ENCODE assay signal across 11 cellular contexts in the genomic region with DNA sequence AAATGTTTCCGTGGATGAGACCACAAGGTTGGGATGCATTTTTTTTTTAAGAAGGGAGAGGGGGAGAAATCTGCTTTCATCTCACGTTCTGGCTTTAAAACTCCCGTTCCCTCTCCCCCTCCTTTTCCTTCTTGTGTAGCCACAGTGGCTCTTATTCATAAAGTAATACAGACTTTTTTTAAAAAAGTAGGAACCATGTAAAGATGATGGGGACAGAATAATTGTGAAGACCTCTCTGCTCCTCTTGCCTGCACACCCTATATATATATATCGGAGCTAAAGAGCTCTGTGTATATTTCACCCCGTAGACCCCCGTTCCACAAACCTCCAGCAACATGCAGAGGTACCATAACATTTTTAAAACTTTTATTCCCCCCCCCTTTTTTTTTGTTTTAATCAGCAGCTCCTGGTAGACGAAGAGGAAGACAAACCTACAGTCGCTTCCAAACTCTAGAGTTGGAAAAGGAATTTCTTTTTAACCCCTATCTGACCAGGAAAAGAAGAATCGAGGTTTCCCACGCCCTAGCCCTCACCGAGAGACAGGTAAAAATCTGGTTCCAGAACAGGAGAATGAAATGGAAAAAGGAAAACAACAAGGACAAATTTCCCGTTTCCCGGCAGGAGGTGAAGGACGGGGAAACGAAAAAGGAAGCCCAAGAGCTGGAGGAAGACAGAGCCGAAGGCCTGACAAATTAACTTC. TPM values are rescaled to one million over a fixed set of nuclear protein-coding genes. Genes with fewer than 3 reads are reported as not detected.
DNase-seq lines count a peak whose midpoint lies in the region; ATAC-seq and TF ChIP-seq lines count a peak whose summit lies in the region.
"Had no signal": no experiment of that assay in that cellular context is flagged by ENCODE, and none has a peak within 500 bp of the region (broad histone marks: within the 10 kb centered on the region; RNA-seq: fewer than 3 reads in every experiment).

No MANE protein-coding gene starts in this region.

- peaks cover 35% of the 10 kb centered on the region for H3K4me1 Mint-ChIP-seq in CD8-positive, alpha-beta T cell (ENCODE audit: low read depth)

- in situ Hi-C loops in gastrocnemius medialis (cut with MboI; ENCODE audit: low sequenced_read_pairs in 4 of 4), result loop anchor here in 3 of 4 donors (25.0 kb wide), 2 partner anchors 681 to 1031 kb away; no protein-coding TSS in a partner anchor

- no peak overlapping the region for H3K4me3 ChIP-seq in CD8-positive, alpha-beta T cell (ENCODE audit: low read depth, low read length)
- H3K4me3 ChIP-seq in fibroblast of mammary gland (ENCODE audit: control insufficient read depth, low read depth, low read length) (peak overlapping the region; percentile 71), gastrocnemius medialis (peak overlapping the region; percentile 60 to 68 (median 66))

- peak overlapping the region; percentile 66 for H3K4me3 Mint-ChIP-seq in CD8-positive, alpha-beta T cell

- H3K4me1 ChIP-seq in CD8-positive, alpha-beta T cell (ENCODE audit: insufficient read depth, low read length), result peaks cover 29% of the 10 kb centered on the region
- peaks cover 9 to 15% of the 10 kb centered on the region in 2 donors for H3K4me1 ChIP-seq in gastrocnemius medialis

- TF ChIP-seq CTCF in CD8-positive, alpha-beta T cell (IDR thresholded peaks at IDR 0.05), result no peak
- TF ChIP-seq CTCF in RWPE1 (conservative IDR thresholded peaks at IDR 0.05; ENCODE audit: low read depth), result no peak
- TF ChIP-seq CTCF in fibroblast of mammary gland (conservative IDR thresholded peaks at IDR 0.05; ENCODE audit: control insufficient read depth, insufficient read depth, low read depth, low read length), result no peak
- TF ChIP-seq CTCF in gastrocnemius medialis (IDR thresholded peaks at IDR 0.05 in 4 of 5, conservative IDR thresholded peaks at IDR 0.05 in 1 of 5), result no peak

- intact Hi-C loops in CD8-positive, alpha-beta T cell (cut with DNase I, micrococcal nuclease), result no loop called here
- intact Hi-C loops in gastrocnemius medialis (cut with DNase I; ENCODE audit: low total_unique reads) (loop anchor here (2.0 to 5.0 kb wide), 2 partner anchors 58 to 129 kb away; a partner anchor contains a TSS), left colon (cut with DNase I, micrococcal nuclease) (no loop called here)

- peaks cover 83% of the 10 kb centered on the region for H3K27me3 ChIP-seq in CD8-positive, alpha-beta T cell (ENCODE audit: insufficient read depth, low read length)
- peaks cover 0 to 54% (median 28%) of the 10 kb centered on the region in 3 donors for H3K27me3 ChIP-seq in gastrocnemius medialis

- H3K27ac Mint-ChIP-seq in CD8-positive, alpha-beta T cell, result no peak overlapping the region

- POLR2A ChIA-PET in CD8-positive, alpha-beta T cell (lab: Charles Lee), result interaction anchor here (0.6 to 0.8 kb wide), 3 partner anchors 29 to 688 kb away, joined by 3 to 5 read pairs (median 3); no protein-coding TSS in a partner anchor
- POLR2A ChIA-PET in RWPE1 (lab: Yijun Ruan, JAX; ENCODE audit: low non-redundant PET), result no interaction called here

- peaks cover 3% of the 10 kb centered on the region for H3K9me3 Mint-ChIP-seq in CD8-positive, alpha-beta T cell

- no peak for DNase-seq in CD8-positive, alpha-beta T cell
- DNase-seq in RWPE1 (ENCODE audit: low spot score), result no peak
- DNase-seq in fibroblast of mammary gland (ENCODE audit: low read depth), result no peak
- no peak for DNase-seq in gastrocnemius medialis
- DNase-seq in NCI-H1092 (lab: John Stamatoyannopoulos, UW), result no peak
- DNase-seq in left colon, result no peak
- DNase-seq: midbrain, NCI-H2227 treated with DMSO at 0.1 percent for 48 hours had no signal

- peaks cover 78% of the 10 kb centered on the region for H3K27me3 Mint-ChIP-seq in CD8-positive, alpha-beta T cell (ENCODE audit: low read depth)

- CTCF ChIA-PET in CD8-positive, alpha-beta T cell (lab: Charles Lee), result interaction anchor here (0.7 to 3.7 kb wide), 12 partner anchors 9 to 1017 kb away, joined by 3 to 23 read pairs (median 4); no protein-coding TSS in a partner anchor
- CTCF ChIA-PET in RWPE1 (lab: Yijun Ruan, JAX), result interaction anchor here (0.5 to 2.0 kb wide), 6 partner anchors 10 to 821 kb away, joined by 3 to 10 read pairs (median 4); no protein-coding TSS in a partner anchor

- no peaks in the 10 kb centered on the region for H3K36me3 Mint-ChIP-seq in CD8-positive, alpha-beta T cell

- TF ChIP-seq POLR2A in gastrocnemius medialis (IDR thresholded peaks at IDR 0.05) (no peak), GM18505 (IDR thresholded peaks at IDR 0.05; ENCODE audit: borderline replicate concordance, extremely low read depth, insufficient read depth, insufficient read length) (no peak)

- H3K27ac ChIP-seq in CD8-positive, alpha-beta T cell (ENCODE audit: low read depth, low read length), result no peak overlapping the region
- H3K27ac ChIP-seq in RWPE1, result peak overlapping the region; percentile 93
- peak overlapping the region; percentile 83 to 95 (median 86) for H3K27ac ChIP-seq in gastrocnemius medialis
- H3K27ac ChIP-seq: HL-60 had no signal

- no peak for ATAC-seq in CD8-positive, alpha-beta T cell
- ATAC-seq in gastrocnemius medialis, result no peak
- no peak for ATAC-seq in GM18505 (IDR thresholded peaks at IDR 0.05; ENCODE audit: unreplicated experiment)
- ATAC-seq in HG02852 (IDR thresholded peaks at IDR 0.05; ENCODE audit: unreplicated experiment), result no peak
- ATAC-seq in left colon, result no peak

- no peaks in the 10 kb centered on the region for H3K36me3 ChIP-seq in CD8-positive, alpha-beta T cell (ENCODE audit: insufficient read depth, low read length)
- no peaks in the 10 kb centered on the region for H3K36me3 ChIP-seq in gastrocnemius medialis

- H3K9me3 ChIP-seq in CD8-positive, alpha-beta T cell (ENCODE audit: low read length), result no peaks in the 10 kb centered on the region
- no peaks in the 10 kb centered on the region for H3K9me3 ChIP-seq in gastrocnemius medialis

RNA-seq across cellular contexts. Expression of a gene that starts 1.6 kb away (rescaled TPM):
- total RNA-seq in CD8-positive, alpha-beta T cell, result not detected
- total RNA-seq in gastrocnemius medialis, result 10 to 100 TPM in 1 of 4 donors, 1 to 10 TPM in 3; 4.0 to 12.0 (median 7.2) TPM
- total RNA-seq in left colon, result 1 to 10 TPM; 6.2 to 9.8 TPM

RNA-seq across cellular contexts. Expression of a gene that starts 8.5 kb away (rescaled TPM):
- not detected for total RNA-seq in CD8-positive, alpha-beta T cell
- 1 to 10 TPM in 2 of 4 donors, under 1 TPM in 2; 0.33 to 1.8 (median 0.78) TPM for total RNA-seq in gastrocnemius medialis
- total RNA-seq in left colon, result 1 to 10 TPM; 1.4 to 5.8 TPM

RNA-seq across cellular contexts. Expression of a gene that starts 14.5 kb away (rescaled TPM):
- not detected for total RNA-seq in CD8-positive, alpha-beta T cell
- under 1 TPM in 1 of 4 donors, not detected in 3; 0.15 TPM for total RNA-seq in gastrocnemius medialis
- 10 to 100 TPM in 1 of 2 donors, 1 to 10 TPM in 1; 1.0 to 14.8 TPM for total RNA-seq in left colon

RNA-seq across cellular contexts. Expression of a gene that starts 20.3 kb away (rescaled TPM):
- total RNA-seq in CD8-positive, alpha-beta T cell, result not detected
- total RNA-seq in gastrocnemius medialis, result 1 to 10 TPM in 1 of 4 donors, under 1 TPM in 1, not detected in 2; 0.29 to 1.4 TPM
- total RNA-seq in left colon, result 1 to 10 TPM; 3.8 to 9.7 TPM

RNA-seq across cellular contexts. Expression of a gene that starts 24.0 kb away (rescaled TPM):
- not detected for total RNA-seq in CD8-positive, alpha-beta T cell
- total RNA-seq in gastrocnemius medialis (under 1 TPM in 1 of 4 donors, not detected in 3; 0.24 TPM), left colon (1 to 10 TPM in 1 of 2 donors, under 1 TPM in 1; 0.37 to 4.2 TPM)

Comparison
In these comparisons a context has a peak if more than half of its experiments do, and no peak if none do; other contexts are left out.
1. RNA of a gene that starts 1.6 kb away (total RNA-seq): 6.2 to 9.8 TPM in left colon and 4.0 to 12.0 TPM in gastrocnemius medialis; not detected in CD8-positive, alpha-beta T cell; every median in the first group is over 4 times any median in the second.